Comparison of ENCODE assay signal across 14 cellular contexts in genomic region chr6:157268835-157269234, GRCh38. TPM values are rescaled to one million over a fixed set of nuclear protein-coding genes. Genes with fewer than 3 reads are reported as not detected.
DNase-seq lines count a peak whose midpoint lies in the region; ATAC-seq and TF ChIP-seq lines count a peak whose summit lies in the region.
"Had no signal": no experiment of that assay in that cellular context is flagged by ENCODE, and none has a peak within 500 bp of the region (broad histone marks: within the 10 kb centered on the region; RNA-seq: fewer than 3 reads in every experiment).

No MANE protein-coding gene starts in this region.

- no peak overlapping the region for H3K4me2 ChIP-seq in mesenchymal stem cell (ENCODE audit: low read length, poor library complexity, severe bottlenecking)
- H3K4me2 ChIP-seq: A549 had no signal

- DNase-seq in AG20443 (ENCODE audit: low spot score) = peak; percentile 28
- DNase-seq in esophagus muscularis mucosa (ENCODE audit: extremely low spot score) = no peak
- no peak for DNase-seq in mesenchymal stem cell
- DNase-seq in sigmoid colon = peak; percentile 48
- DNase-seq in HK-2 (ENCODE audit: unreplicated experiment) = no peak
- DNase-seq in activated naive CD4-positive, alpha-beta T cell (lab: John Stamatoyannopoulos, UW) = no peak
- DNase-seq in GOT3 (lab: John Stamatoyannopoulos, UW) = no peak
- DNase-seq: activated CD8-positive, alpha-beta memory T cell treated with anti-CD3 and anti-CD28 coated beads, Interleukin-2, amount 10 ng/mL, durations not matched to agents 7 days and 5 days; activated naive CD4-positive, alpha-beta T cell treated with anti-CD3 and anti-CD28 coated beads, Interleukin-2, amount 10 ng/mL, durations not matched to agents 7 days and 5 days; central memory CD4-positive, alpha-beta T cell; NCI-H1694 treated with DMSO at 0.1 percent for 48 hours had no signal

- no peak overlapping the region for H2AK5ac ChIP-seq in mesenchymal stem cell (ENCODE audit: low read length, severe bottlenecking)

- no peaks in the 10 kb centered on the region for H3K9me3 ChIP-seq in esophagus muscularis mucosa
- H3K9me3 ChIP-seq in mesenchymal stem cell (ENCODE audit: control insufficient read depth, low read length) = no peaks in the 10 kb centered on the region
- H3K9me3 ChIP-seq in sigmoid colon = no peaks in the 10 kb centered on the region
- H3K9me3 ChIP-seq: A549 had no signal

- TF ChIP-seq CTCF in esophagus muscularis mucosa (IDR thresholded peaks at IDR 0.05) (no peak), sigmoid colon (IDR thresholded peaks at IDR 0.05) (no peak)

- H2BK5ac ChIP-seq in mesenchymal stem cell (ENCODE audit: low read depth, low read length, poor library complexity, severe bottlenecking) = no peak overlapping the region

- H3K4me1 ChIP-seq in esophagus muscularis mucosa (peaks cover 25 to 34% (median 30%) of the 10 kb centered on the region in 4 donors), mesenchymal stem cell (ENCODE audit: control insufficient read depth, insufficient read depth, low read depth, low read length) (peaks cover 5% of the 10 kb centered on the region), sigmoid colon (peaks cover 0 to 19% (median 16%) of the 10 kb centered on the region in 4 donors)
- H3K4me1 ChIP-seq: A549 had no signal

- TF ChIP-seq EP300 in esophagus muscularis mucosa (IDR thresholded peaks at IDR 0.05) = no peak
- no peak for TF ChIP-seq EP300 in sigmoid colon (IDR thresholded peaks at IDR 0.05)

- H3K9ac ChIP-seq in mesenchymal stem cell (ENCODE audit: low read length) = peak overlapping the region; percentile 44

- H3K27ac ChIP-seq in esophagus muscularis mucosa (replicated peaks in 1 of 4) (peak overlapping the region; percentile 67 to 75 (median 73)), mesenchymal stem cell (ENCODE audit: low read length, poor library complexity, severe bottlenecking) (no peak overlapping the region), sigmoid colon (peak overlapping the region; percentile 66 to 79 (median 68))
- H3K27ac ChIP-seq: A549 had no signal

- no peaks in the 10 kb centered on the region for H3K79me1 ChIP-seq in mesenchymal stem cell (replicated peaks; ENCODE audit: low read length, poor library complexity, severe bottlenecking)

- H4K8ac ChIP-seq in mesenchymal stem cell (ENCODE audit: low read length) = no peak overlapping the region

- intact Hi-C loops in esophagus muscularis mucosa (cut with DNase I) = no loop called here
- intact Hi-C loops in sigmoid colon (cut with DNase I) = no loop called here

- WGBS in esophagus muscularis mucosa = 72% methylated on average over 6 of the region's 6 CpGs
- 83% methylated on average over 6 of the region's 6 CpGs for WGBS in mesenchymal stem cell
- WGBS in sigmoid colon, 2 donors = 79 to 88% methylated on average over 6 of the region's 6 CpGs

- H3K27me3 ChIP-seq in esophagus muscularis mucosa (no peaks in the 10 kb centered on the region), mesenchymal stem cell (ENCODE audit: control insufficient read depth in 1 of 2, insufficient read depth in 1 of 2, low read length in 2 of 2) (peaks cover 0 to 10% of the 10 kb centered on the region in 2 experiments), sigmoid colon (no peaks in the 10 kb centered on the region)

- H2AFZ ChIP-seq in mesenchymal stem cell (ENCODE audit: low read depth, low read length) = no peak overlapping the region

- no peak overlapping the region for H2BK15ac ChIP-seq in mesenchymal stem cell (ENCODE audit: low read depth, poor library complexity, severe bottlenecking)

- ATAC-seq in GM21367 (IDR thresholded peaks at IDR 0.05; ENCODE audit: unreplicated experiment) = no peak
- ATAC-seq: A549; activated CD8-positive, alpha-beta memory T cell treated with anti-CD3 and anti-CD28 coated beads, Interleukin-2, amount 10 ng/mL, durations not matched to agents 7 days and 5 days; Panc1 had no signal

- H3K14ac ChIP-seq in mesenchymal stem cell (ENCODE audit: low read length in 2 of 2) = no peak overlapping the region

- H2BK120ac ChIP-seq in mesenchymal stem cell (ENCODE audit: low read depth, low read length) = no peak overlapping the region

- H3K18ac ChIP-seq in mesenchymal stem cell (ENCODE audit: low read depth in 1 of 2, low read length in 2 of 2) = no peak overlapping the region

- no peak overlapping the region for H2BK12ac ChIP-seq in mesenchymal stem cell (ENCODE audit: low read length in 2 of 2)

- TF ChIP-seq POLR2A in esophagus muscularis mucosa (IDR thresholded peaks at IDR 0.05; ENCODE audit: low read depth) (no peak), sigmoid colon (IDR thresholded peaks at IDR 0.05) (no peak)

- no peak overlapping the region for H3K4me3 ChIP-seq in esophagus muscularis mucosa
- peak overlapping the region in 1 of 2 experiments; percentile 42 for H3K4me3 ChIP-seq in mesenchymal stem cell (ENCODE audit: insufficient read depth in 1 of 2, low read depth in 1 of 2, low read length in 2 of 2)
- no peak overlapping the region for H3K4me3 ChIP-seq in sigmoid colon
- H3K4me3 ChIP-seq: A549 had no signal

- no peak overlapping the region for H3K4ac ChIP-seq in mesenchymal stem cell (ENCODE audit: low read depth in 1 of 2, low read length in 2 of 2)

- no peak overlapping the region for H4K91ac ChIP-seq in mesenchymal stem cell (ENCODE audit: low read length)

- H3K23ac ChIP-seq in mesenchymal stem cell (ENCODE audit: low read length in 2 of 2) = no peak overlapping the region

- H3K36me3 ChIP-seq in esophagus muscularis mucosa (no peaks in the 10 kb centered on the region), mesenchymal stem cell (ENCODE audit: control insufficient read depth in 1 of 2, insufficient read depth in 2 of 2, low read depth in 1 of 2, low read length in 2 of 2) (no peaks in the 10 kb centered on the region), sigmoid colon (no peaks in the 10 kb centered on the region)

RNA-seq across cellular contexts. Expression of gene TMEM242, which starts 54.5 kb away (rescaled TPM):
- total RNA-seq in esophagus muscularis mucosa (10 to 100 TPM in 1 of 4 donors, 1 to 10 TPM in 3; 6.1 to 10.1 (median 8.0) TPM), sigmoid colon (10 to 100 TPM in 1 of 4 donors, 1 to 10 TPM in 3; 6.1 to 10.0 (median 7.7) TPM)
- polyA plus RNA-seq in mesenchymal stem cell (2013, experiment 1 of 2) = 6.1 TPM
- 6.6 TPM for polyA plus RNA-seq in mesenchymal stem cell (2013, experiment 2 of 2)
- 1 to 10 TPM; 1.8 to 6.9 (median 3.5) TPM for polyA plus RNA-seq in sigmoid colon

Comparison
In these comparisons a context has a peak if more than half of its experiments do, and no peak if none do; other contexts are left out.
1. DNase-seq: peak in AG20443 (single experiment) and sigmoid colon (single experiment); none in esophagus muscularis mucosa (single experiment), mesenchymal stem cell (single experiment), HK-2 (single experiment), activated naive CD4-positive, alpha-beta T cell (0 of 4) and GOT3 (single experiment).